Comparison of ENCODE assay signal across 1 cellular context in genomic region chr7:2480071-2480410, GRCh38.
TF ChIP-seq lines count a peak whose summit lies in the region.

No MANE protein-coding gene starts in this region.

TF ChIP-seq in K562, 482 proteins besides CTCF, POLR2A, EP300 and RAD21 (continued from another document):
- 0 out of 2 replicates have a peak, but pooled peaks have one; percentile 11 for TF ChIP-seq ZBTB7A (IDR thresholded peaks at IDR 0.05; ENCODE audit: borderline replicate concordance, control insufficient read depth, low read depth, low read length)
- peak; percentile 37 for TF ChIP-seq PCBP1 (IDR thresholded peaks at IDR 0.05; ENCODE audit: low read depth, low read length, poor library complexity, severe bottlenecking)
- TF ChIP-seq, protein P1, sequence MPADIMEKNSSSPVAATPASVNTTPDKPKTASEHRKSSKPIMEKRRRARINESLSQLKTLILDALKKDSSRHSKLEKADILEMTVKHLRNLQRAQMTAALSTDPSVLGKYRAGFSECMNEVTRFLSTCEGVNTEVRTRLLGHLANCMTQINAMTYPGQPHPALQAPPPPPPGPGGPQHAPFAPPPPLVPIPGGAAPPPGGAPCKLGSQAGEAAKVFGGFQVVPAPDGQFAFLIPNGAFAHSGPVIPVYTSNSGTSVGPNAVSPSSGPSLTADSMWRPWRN (IDR thresholded peaks at IDR 0.05; ENCODE audit: low read depth) = no peak
- no peak for TF ChIP-seq ZBTB43 (CRISPR knock-in tag; IDR thresholded peaks at IDR 0.05)
- TF ChIP-seq MTA3 (IDR thresholded peaks at IDR 0.05; ENCODE audit: borderline replicate concordance) = no peak
- 0 out of 2 replicates have a peak, but pooled peaks have one; percentile 7 for TF ChIP-seq EGR1 (conservative IDR thresholded peaks at IDR 0.05)
- TF ChIP-seq FOXJ3 (CRISPR knock-in tag; IDR thresholded peaks at IDR 0.05) = no peak
- TF ChIP-seq RBM39 (optimal IDR thresholded peaks at IDR 0.05; ENCODE audit: low read depth, low read length) = no peak
- TF ChIP-seq SP2 (IDR thresholded peaks at IDR 0.05; ENCODE audit: extremely low read depth, low read depth, low read length, poor library complexity, severe bottlenecking) = no peak
- no peak for TF ChIP-seq NCOR1 (IDR thresholded peaks at IDR 0.05)
- TF ChIP-seq CHD2 (IDR thresholded peaks at IDR 0.05; ENCODE audit: low read depth, low read length) = no peak
- no peak for TF ChIP-seq ZNF780A (CRISPR knock-in tag; IDR thresholded peaks at IDR 0.05)
- no peak for TF ChIP-seq ESRRB (CRISPR knock-in tag; IDR thresholded peaks at IDR 0.05; ENCODE audit: borderline replicate concordance)
- TF ChIP-seq ELF4 (CRISPR knock-in tag; IDR thresholded peaks at IDR 0.05) = no peak
- TF ChIP-seq ARNT (IDR thresholded peaks at IDR 0.05) = no peak
- TF ChIP-seq ZNF507 (tag; conservative IDR thresholded peaks at IDR 0.05) = no peak
- TF ChIP-seq, protein P2, sequence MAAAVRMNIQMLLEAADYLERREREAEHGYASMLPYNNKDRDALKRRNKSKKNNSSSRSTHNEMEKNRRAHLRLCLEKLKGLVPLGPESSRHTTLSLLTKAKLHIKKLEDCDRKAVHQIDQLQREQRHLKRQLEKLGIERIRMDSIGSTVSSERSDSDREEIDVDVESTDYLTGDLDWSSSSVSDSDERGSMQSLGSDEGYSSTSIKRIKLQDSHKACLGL (CRISPR knock-in tag; IDR thresholded peaks at IDR 0.05; ENCODE audit: borderline replicate concordance, poor library complexity, severe bottlenecking) = no peak
- TF ChIP-seq ZKSCAN8 (CRISPR knock-in tag; IDR thresholded peaks at IDR 0.05) = no peak
- no peak for TF ChIP-seq NFIC (IDR thresholded peaks at IDR 0.05)
- TF ChIP-seq XRCC5 (IDR thresholded peaks at IDR 0.05; ENCODE audit: low read depth, low read length) = no peak
- TF ChIP-seq ZNF583 (CRISPR knock-in tag; IDR thresholded peaks at IDR 0.05) = no peak
